10 cellular contexts compared by ENCODE assay signal in genomic region chr6:41723936-41724637, GRCh38. TPM values are rescaled to one million over a fixed set of nuclear protein-coding genes. Genes with fewer than 3 reads are reported as not detected.
DNase-seq lines count a peak whose midpoint lies in the region; ATAC-seq and TF ChIP-seq lines count a peak whose summit lies in the region.
"Had no signal": no experiment of that assay in that cellular context is flagged by ENCODE, and none has a peak within 500 bp of the region (broad histone marks: within the 10 kb centered on the region; RNA-seq: fewer than 3 reads in every experiment).

No MANE protein-coding gene starts in this region.

- H3K4me1 ChIP-seq in iPS-15b (ENCODE audit: control insufficient read depth, insufficient read depth, low read length) (peaks cover 7% of the 10 kb centered on the region), stomach (peaks cover 24 to 95% (median 52%) of the 10 kb centered on the region in 4 donors)

- TF ChIP-seq CTCF in RWPE1 (conservative IDR thresholded peaks at IDR 0.05; ENCODE audit: low read depth): no peak
- no peak for TF ChIP-seq CTCF in stomach (IDR thresholded peaks at IDR 0.05)

- CTCF ChIA-PET in RWPE1 (lab: Yijun Ruan, JAX): interaction anchor here (0.7 to 2.8 kb wide), 4 partner anchors 10 to 297 kb away, joined by 3 to 8 read pairs (median 4); no protein-coding TSS in a partner anchor

- H3K36me3 ChIP-seq in iPS-15b (ENCODE audit: control insufficient read depth, insufficient read depth, low read length) (no peaks in the 10 kb centered on the region), stomach (peaks cover 0 to 4% (median 0%) of the 10 kb centered on the region in 4 donors)

- peak overlapping the region; percentile 60 for H3K9ac ChIP-seq in iPS-15b (ENCODE audit: low read depth, low read length)

- H3K27me3 ChIP-seq in iPS-15b (ENCODE audit: control insufficient read depth, insufficient read depth, low read length) (no peaks in the 10 kb centered on the region), stomach (no peaks in the 10 kb centered on the region)

- POLR2A ChIA-PET in RWPE1 (lab: Yijun Ruan, JAX; ENCODE audit: low non-redundant PET): interaction anchor here (1.4 kb wide), 1 partner anchor 10 kb away, joined by 11 read pairs; no protein-coding TSS in a partner anchor

- peak; percentile 6 for ATAC-seq in GM19372 (IDR thresholded peaks at IDR 0.05; ENCODE audit: low read depth, unreplicated experiment)

- no peak for TF ChIP-seq POLR2A in stomach (IDR thresholded peaks at IDR 0.05)

- DNase-seq in RWPE1 (ENCODE audit: low spot score) (no peak), stomach (no peak), occipital lobe (lab: John Stamatoyannopoulos, UW) (no peak), D341Med (ENCODE audit: low spot score) (no peak), NCI-H128 (lab: John Stamatoyannopoulos, UW; ENCODE audit: unreplicated experiment) (no peak)
- DNase-seq in activated T-cell treated with anti-CD3 and anti-CD28 coated beads, Interleukin-2, amount 50 U/mL, for 1 hour: no peak
- DNase-seq: NCI-H1417 treated with DMSO at 0.1 percent for 48 hours; stimulated activated CD4-positive, alpha-beta T cell treated with anti-CD3 and anti-CD28 coated beads, Interleukin-12 subunit alpha, Interleukin-12 subunit beta, amount 100 ng/mL, for 4 hours had no signal

- TF ChIP-seq EP300 in stomach (IDR thresholded peaks at IDR 0.05): no peak

- H3K9me3 ChIP-seq in iPS-15b (ENCODE audit: control insufficient read depth, insufficient read depth, low read length) (no peaks in the 10 kb centered on the region), stomach (no peaks in the 10 kb centered on the region)

- no peak overlapping the region for H3K4me3 ChIP-seq in iPS-15b (ENCODE audit: low read depth, low read length)
- H3K4me3 ChIP-seq in stomach: peak overlapping the region in 2 of 4 donors; percentile 23 to 32

- 60 to 81% (median 70%) methylated on average over 14 of the region's 14 CpGs for WGBS in stomach, 5 donors

- intact Hi-C loops in stomach (cut with DNase I; ENCODE audit: low total_unique reads): no loop called here

- H3K27ac ChIP-seq in RWPE1 (peak overlapping the region; percentile 96), stomach (peak overlapping the region; percentile 8 to 80 (median 65))

RNA-seq across cellular contexts. Expression of gene TFEB, which starts 11.3 kb away (rescaled TPM):
- 100 to 1,000 TPM in 1 of 5 donors, 10 to 100 TPM in 2, 1 to 10 TPM in 2; 6.4 to 130 (median 12.9) TPM for total RNA-seq in stomach
- 10 to 100 TPM; 12.1 to 19.5 (median 14.0) TPM for polyA plus RNA-seq in stomach
- 3.4 TPM for total RNA-seq in occipital lobe

RNA-seq across cellular contexts. Expression of gene PGC, which starts 23.1 kb away (rescaled TPM):
- over 10,000 TPM in 1 of 5 donors, 1,000 to 10,000 TPM in 3, 100 to 1,000 TPM in 1; 101 to 32,926 (median 1,172) TPM for total RNA-seq in stomach
- polyA plus RNA-seq in stomach: over 10,000 TPM in 2 of 3 donors, 1,000 to 10,000 TPM in 1; 8,432 to 48,206 (median 26,682) TPM
- not detected for total RNA-seq in occipital lobe

RNA-seq across cellular contexts. Expression of gene FRS3, which starts 55.6 kb away (rescaled TPM):
- total RNA-seq in stomach (10 to 100 TPM in 1 of 5 donors, 1 to 10 TPM in 3, under 1 TPM in 1; 0.29 to 22.2 (median 3.1) TPM), occipital lobe (6.7 TPM)
- polyA plus RNA-seq in stomach: 1 to 10 TPM; 2.9 to 4.4 (median 4.1) TPM

RNA-seq across cellular contexts. Expression of gene PRICKLE4, which starts 56.5 kb away (rescaled TPM):
- total RNA-seq in stomach (10 to 100 TPM in 3 of 5 donors, 1 to 10 TPM in 2; 4.4 to 77.0 (median 27.8) TPM), occipital lobe (0.62 TPM)
- polyA plus RNA-seq in stomach: 1 to 10 TPM in 2 of 3 donors, not detected in 1; 1.9 to 4.8 TPM

Comparison
In these comparisons a context has a peak if more than half of its experiments do, and no peak if none do; other contexts are left out.
1. RNA of gene PGC, which starts 23.1 kb away (total RNA-seq): 101 to 32,926 TPM in stomach; not detected in occipital lobe (single experiment); every median in the first group is over 100 times any median in the second.